In the genomic region with DNA sequence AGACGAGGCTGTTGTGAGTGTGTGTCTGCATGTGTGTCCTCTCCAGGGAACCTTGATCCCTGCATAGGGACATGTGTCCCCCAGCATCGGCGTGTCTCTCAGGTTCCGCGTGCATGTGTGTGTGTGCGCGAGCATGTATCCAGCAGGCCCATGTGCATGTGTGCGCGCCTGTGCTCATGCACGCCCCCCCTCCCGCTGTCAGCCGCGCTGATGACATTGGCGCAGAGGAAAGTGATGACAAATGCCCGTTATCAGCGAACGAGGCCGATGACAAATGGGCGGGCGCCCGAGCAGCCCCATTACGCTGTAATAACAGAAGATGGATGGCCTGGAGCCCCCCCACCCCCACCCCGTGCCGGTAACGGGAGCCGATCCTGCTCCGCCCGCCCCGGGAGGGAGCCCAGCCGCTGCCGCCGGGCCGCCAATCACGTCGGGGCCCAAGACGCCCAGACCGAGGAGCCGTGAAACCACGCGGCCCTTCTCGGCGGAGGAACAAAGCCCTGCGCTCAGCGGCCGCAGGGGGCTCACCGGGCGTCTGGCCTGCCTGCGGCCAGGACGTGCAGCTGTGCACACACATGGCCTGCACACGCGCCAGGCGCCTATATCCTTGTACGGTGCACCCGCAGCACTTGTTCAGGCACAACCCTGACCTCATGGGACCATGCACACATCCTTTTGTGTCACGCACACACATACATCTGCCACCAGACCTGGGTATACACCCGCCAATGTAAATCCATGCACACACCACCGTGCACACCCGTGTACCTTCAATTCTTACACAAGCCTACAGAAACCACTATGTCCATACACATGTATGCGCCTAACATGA, we compare ENCODE assay signal across 9 cellular contexts. TPM values are rescaled to one million over a fixed set of nuclear protein-coding genes. Genes with fewer than 3 reads are reported as not detected.
DNase-seq lines count a peak whose midpoint lies in the region; ATAC-seq and TF ChIP-seq lines count a peak whose summit lies in the region.
"Had no signal": no experiment of that assay in that cellular context is flagged by ENCODE, and none has a peak within 500 bp of the region (broad histone marks: within the 10 kb centered on the region; RNA-seq: fewer than 3 reads in every experiment).

No MANE protein-coding gene starts in this region.

- ATAC-seq in Right ventricle myocardium superior (ENCODE audit: poor library complexity), result no peak
- no peak for ATAC-seq in Right ventricle myocardium inferior
- no peak for ATAC-seq in activated T-helper 17 cell treated with anti-CD3 and anti-CD28 coated beads, Interleukin-2, amount 50 U/mL, for 72 hours (replicated peaks)
- ATAC-seq in HG02642 (IDR thresholded peaks at IDR 0.05; ENCODE audit: poor library complexity, unreplicated experiment), result no peak

- H3K36me3 Mint-ChIP-seq in type B pancreatic cell, result no peaks in the 10 kb centered on the region
- no peaks in the 10 kb centered on the region for H3K36me3 Mint-ChIP-seq in activated T-helper 17 cell treated with anti-CD3 and anti-CD28 coated beads, Interleukin-2, amount 50 U/mL, for 72 hours (ENCODE audit: low read depth)

- DNase-seq in Right ventricle myocardium superior, result peak; percentile 43
- DNase-seq in Right ventricle myocardium inferior (ENCODE audit: missing footprints), result no peak
- peak; percentile 49 to 77 for DNase-seq in SHP77 (lab: John Stamatoyannopoulos, UW)
- peak; percentile 68 for DNase-seq in type B pancreatic cell (ENCODE audit: extremely low spot score, unreplicated experiment)
- no peak for DNase-seq in HuH-7.5 (ENCODE audit: low spot score)
- DNase-seq: MG63 had no signal

- peaks cover 15% of the 10 kb centered on the region for H3K4me1 Mint-ChIP-seq in type B pancreatic cell (ENCODE audit: unreplicated experiment)
- peaks cover 6% of the 10 kb centered on the region for H3K4me1 Mint-ChIP-seq in activated T-helper 17 cell treated with anti-CD3 and anti-CD28 coated beads, Interleukin-2, amount 50 U/mL, for 72 hours

- H3K27me3 ChIP-seq in iPS-15b (ENCODE audit: control insufficient read depth, insufficient read depth, low read length), result peaks cover 52% of the 10 kb centered on the region
- H3K27me3 ChIP-seq: MG63 had no signal

- H3K4me1 ChIP-seq in iPS-15b (ENCODE audit: control insufficient read depth, insufficient read depth, low read length), result no peaks in the 10 kb centered on the region

- H3K9ac ChIP-seq in iPS-15b (ENCODE audit: low read depth, low read length), result no peak overlapping the region

- peak; percentile 40 for TF ChIP-seq CTCF in type B pancreatic cell (conservative IDR thresholded peaks at IDR 0.05)

- no peaks in the 10 kb centered on the region for H3K9me3 ChIP-seq in iPS-15b (ENCODE audit: control insufficient read depth, insufficient read depth, low read length)
- H3K9me3 ChIP-seq: MG63 had no signal

- no peak overlapping the region for H3K27ac Mint-ChIP-seq in type B pancreatic cell
- H3K27ac Mint-ChIP-seq in activated T-helper 17 cell treated with anti-CD3 and anti-CD28 coated beads, Interleukin-2, amount 50 U/mL, for 72 hours, result no peak overlapping the region

- no peaks in the 10 kb centered on the region for H3K9me3 Mint-ChIP-seq in type B pancreatic cell
- H3K9me3 Mint-ChIP-seq in activated T-helper 17 cell treated with anti-CD3 and anti-CD28 coated beads, Interleukin-2, amount 50 U/mL, for 72 hours, result no peaks in the 10 kb centered on the region

- peak overlapping the region; percentile 35 for H3K4me3 ChIP-seq in iPS-15b (ENCODE audit: low read depth, low read length)
- H3K4me3 ChIP-seq: MG63 had no signal

- H3K27me3 Mint-ChIP-seq in type B pancreatic cell, result peaks cover 82% of the 10 kb centered on the region
- H3K27me3 Mint-ChIP-seq in activated T-helper 17 cell treated with anti-CD3 and anti-CD28 coated beads, Interleukin-2, amount 50 U/mL, for 72 hours, result peaks cover 44% of the 10 kb centered on the region

- intact Hi-C loops in Right ventricle myocardium superior (cut with DNase I), result loop anchor here (5.0 to 10.0 kb wide), 2 partner anchors 282 to 354 kb away; no protein-coding TSS in a partner anchor
- intact Hi-C loops in Right ventricle myocardium inferior (cut with DNase I), result loop anchor here (10.0 kb wide), 1 partner anchor 272 kb away; no protein-coding TSS in a partner anchor

- H3K36me3 ChIP-seq in iPS-15b (ENCODE audit: control insufficient read depth, insufficient read depth, low read length), result no peaks in the 10 kb centered on the region
- H3K36me3 ChIP-seq: MG63 had no signal

- H3K4me3 Mint-ChIP-seq in type B pancreatic cell, result peak overlapping the region; percentile 56
- no peak overlapping the region for H3K4me3 Mint-ChIP-seq in activated T-helper 17 cell treated with anti-CD3 and anti-CD28 coated beads, Interleukin-2, amount 50 U/mL, for 72 hours

RNA-seq across cellular contexts. Expression of a gene that starts 21.5 kb away (rescaled TPM):
- total RNA-seq in Right ventricle myocardium superior, result 15.8 TPM
- 17.4 TPM for total RNA-seq in Right ventricle myocardium inferior
- 39.3 and 39.8 TPM in 2 replicates for total RNA-seq in type B pancreatic cell (ENCODE audit: low replicate concordance)
- 10 to 100 TPM; 26.3 to 46.8 TPM for total RNA-seq in activated T-helper 17 cell treated with anti-CD3 and anti-CD28 coated beads, Interleukin-2, amount 50 U/mL, for 72 hours

RNA-seq across cellular contexts. Expression of a gene that starts 21.6 kb away (rescaled TPM):
- total RNA-seq in Right ventricle myocardium superior, result 22.7 TPM
- 21.5 TPM for total RNA-seq in Right ventricle myocardium inferior
- 32.3 and 37.3 TPM in 2 replicates for total RNA-seq in type B pancreatic cell (ENCODE audit: low replicate concordance)
- 10 to 100 TPM; 10.6 to 19.2 TPM for total RNA-seq in activated T-helper 17 cell treated with anti-CD3 and anti-CD28 coated beads, Interleukin-2, amount 50 U/mL, for 72 hours

Comparison
In these comparisons a context has a peak if more than half of its experiments do, and no peak if none do; other contexts are left out.
1. DNase-seq: peak in Right ventricle myocardium superior (single experiment), SHP77 (2 of 2) and type B pancreatic cell (single experiment); none in Right ventricle myocardium inferior (single experiment) and HuH-7.5 (single experiment).